In the genomic region with DNA sequence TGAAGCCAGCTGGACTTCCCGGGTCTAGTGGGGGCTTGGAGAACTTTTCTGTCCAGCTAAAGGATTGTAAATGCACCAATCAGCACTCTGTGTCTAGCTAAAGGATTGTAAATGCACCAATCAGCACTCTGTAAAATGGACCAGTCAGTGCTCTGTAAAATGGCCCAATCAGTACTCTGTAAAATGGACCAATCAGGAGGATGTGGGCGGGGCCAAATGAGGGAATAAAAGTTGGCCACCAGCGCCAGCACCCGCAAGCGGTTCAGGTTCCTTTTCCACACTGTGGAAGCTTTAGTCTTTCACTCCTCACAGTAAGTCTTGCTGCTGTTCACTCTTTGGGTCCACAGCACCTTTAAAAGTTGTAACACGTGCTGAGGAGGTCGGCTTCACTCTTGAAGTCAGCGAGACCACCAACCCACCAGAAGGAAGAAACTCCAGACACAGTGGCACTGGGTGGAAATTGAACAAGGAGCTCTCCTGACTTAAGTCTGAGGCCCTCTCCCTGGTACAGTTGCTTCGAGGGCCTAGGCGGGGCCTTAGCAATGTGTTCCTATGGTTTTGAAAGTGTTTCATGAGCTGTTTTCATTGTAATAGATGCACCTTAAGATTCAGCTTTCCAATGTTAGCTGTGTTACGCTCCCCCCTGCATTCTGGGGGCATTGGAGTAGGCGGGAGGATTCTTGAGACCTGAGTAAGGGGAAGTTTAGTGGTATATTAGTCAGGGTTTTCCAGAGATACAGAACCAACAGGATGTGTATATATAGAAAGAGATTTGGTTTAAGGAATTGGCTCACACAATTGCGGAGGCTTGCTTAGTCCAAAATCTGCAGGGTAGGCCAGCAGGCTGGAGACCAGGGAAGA, we compare ENCODE assay signal across 13 cellular contexts. TPM values are rescaled to one million over a fixed set of nuclear protein-coding genes. Genes with fewer than 3 reads are reported as not detected.
DNase-seq lines count a peak whose midpoint lies in the region; ATAC-seq and TF ChIP-seq lines count a peak whose summit lies in the region.
"Had no signal": no experiment of that assay in that cellular context is flagged by ENCODE, and none has a peak within 500 bp of the region (broad histone marks: within the 10 kb centered on the region; RNA-seq: fewer than 3 reads in every experiment).

No MANE protein-coding gene starts in this region.

- H3K36me3 Mint-ChIP-seq in naive thymus-derived CD8-positive, alpha-beta T cell: no peaks in the 10 kb centered on the region
- no peaks in the 10 kb centered on the region for H3K36me3 Mint-ChIP-seq in endothelial cell (ENCODE audit: low read depth, unreplicated experiment)

- H2AFZ ChIP-seq in fibroblast of lung (ENCODE audit: low read length): peak overlapping the region; percentile 55

- H3K27me3 ChIP-seq in fibroblast of lung (ENCODE audit: control insufficient read depth, insufficient read depth, low read length): no peaks in the 10 kb centered on the region
- no peaks in the 10 kb centered on the region for H3K27me3 ChIP-seq in skeletal muscle satellite cell (ENCODE audit: control insufficient read depth, insufficient read depth, low read length)

- ATAC-seq in HG02571 (IDR thresholded peaks at IDR 0.05; ENCODE audit: unreplicated experiment): no peak
- no peak for ATAC-seq in naive thymus-derived CD8-positive, alpha-beta T cell
- ATAC-seq: Right ventricle myocardium inferior had no signal

- peak overlapping the region; percentile 77 for H3K27ac ChIP-seq in fibroblast of lung (ENCODE audit: insufficient read depth, low read length)

- peak overlapping the region; percentile 45 for H3K4me2 ChIP-seq in fibroblast of lung (ENCODE audit: extremely low read depth, insufficient read depth, low read length)
- H3K4me2 ChIP-seq in skeletal muscle satellite cell (ENCODE audit: low read length): peak overlapping the region; percentile 52

- H3K9me3 ChIP-seq in fibroblast of lung (ENCODE audit: control insufficient read depth, insufficient read depth, low read depth, low read length) (no peaks in the 10 kb centered on the region), skeletal muscle satellite cell (replicated peaks; ENCODE audit: low read length) (no peaks in the 10 kb centered on the region)

- POLR2A ChIA-PET in naive thymus-derived CD8-positive, alpha-beta T cell (lab: Charles Lee): no interaction called here

- no peak overlapping the region for H3K27ac Mint-ChIP-seq in naive thymus-derived CD8-positive, alpha-beta T cell
- H3K27ac Mint-ChIP-seq in endothelial cell (ENCODE audit: unreplicated experiment): no peak overlapping the region

- no peak overlapping the region for H3K4me3 Mint-ChIP-seq in naive thymus-derived CD8-positive, alpha-beta T cell
- H3K4me3 Mint-ChIP-seq in endothelial cell (ENCODE audit: unreplicated experiment): no peak overlapping the region

- peaks cover 0 to 7% (median 0%) of the 10 kb centered on the region in 9 donors for H3K9me3 Mint-ChIP-seq in naive thymus-derived CD8-positive, alpha-beta T cell
- H3K9me3 Mint-ChIP-seq in endothelial cell (ENCODE audit: unreplicated experiment): no peaks in the 10 kb centered on the region

- H3K4me1 ChIP-seq in fibroblast of lung (ENCODE audit: control insufficient read depth, extremely low read depth, insufficient read depth, low read length): peaks cover 3% of the 10 kb centered on the region
- peaks cover 13% of the 10 kb centered on the region for H3K4me1 ChIP-seq in skeletal muscle satellite cell (ENCODE audit: control insufficient read depth, insufficient read depth, low read length)

- H3K4me1 Mint-ChIP-seq in naive thymus-derived CD8-positive, alpha-beta T cell: no peaks in the 10 kb centered on the region
- H3K4me1 Mint-ChIP-seq in endothelial cell (ENCODE audit: unreplicated experiment): no peaks in the 10 kb centered on the region

- H4K20me1 ChIP-seq in fibroblast of lung (ENCODE audit: control insufficient read depth, extremely low read depth, insufficient read depth, low read length): no peaks in the 10 kb centered on the region

- DNase-seq in H4 (ENCODE audit: low spot score) (peak; percentile 45), SW 1271 (lab: John Stamatoyannopoulos, UW) (peak; percentile 65 to 83), fibroblast of lung (ENCODE audit: low read depth in 2 of 2) (peak; percentile 79 to 99), NCI-H2107 (lab: John Stamatoyannopoulos, UW) (no peak), endothelial cell (ENCODE audit: low spot score) (no peak)
- no peak for DNase-seq in naive thymus-derived CD8-positive, alpha-beta T cell
- DNase-seq: activated T-cell treated with anti-CD3 and anti-CD28 coated beads, Interleukin-2, amount 50 U/mL, for 1 hour; Karpas-422; occipital lobe; stimulated activated naive CD4-positive, alpha-beta T cell had no signal

- peaks cover 0 to 5% (median 2%) of the 10 kb centered on the region in 5 donors for H3K27me3 Mint-ChIP-seq in naive thymus-derived CD8-positive, alpha-beta T cell
- peaks cover 5% of the 10 kb centered on the region for H3K27me3 Mint-ChIP-seq in endothelial cell (ENCODE audit: unreplicated experiment)

- TF ChIP-seq CTCF in fibroblast of lung (conservative IDR thresholded peaks at IDR 0.05 in 1 of 2, IDR thresholded peaks at IDR 0.05 in 1 of 2; ENCODE audit: low read depth in 1 of 2, low read length in 2 of 2) (no peak), endothelial cell (IDR thresholded peaks at IDR 0.05; ENCODE audit: unreplicated experiment) (no peak)

- H3K36me3 ChIP-seq in fibroblast of lung (ENCODE audit: control insufficient read depth, insufficient read depth, low read length): no peaks in the 10 kb centered on the region
- no peaks in the 10 kb centered on the region for H3K36me3 ChIP-seq in skeletal muscle satellite cell (ENCODE audit: insufficient read depth, low read length)

- H3K9ac ChIP-seq in fibroblast of lung (ENCODE audit: insufficient read depth, low read length) (no peak overlapping the region), skeletal muscle satellite cell (ENCODE audit: low read depth, low read length) (peak overlapping the region; percentile 74)

- H3K4me3 ChIP-seq in fibroblast of lung (replicated peaks in 1 of 4; ENCODE audit: control extremely low read depth in 1 of 4, insufficient read depth in 1 of 4, low read depth in 3 of 4, low read length in 4 of 4): no peak overlapping the region
- peak overlapping the region; percentile 23 for H3K4me3 ChIP-seq in skeletal muscle satellite cell (ENCODE audit: low read length)

- no peaks in the 10 kb centered on the region for H3K79me2 ChIP-seq in fibroblast of lung (ENCODE audit: control insufficient read depth, insufficient read depth, low read length)

RNA-seq across cellular contexts. Expression of gene MYO10, which starts 21.4 kb away (rescaled TPM):
- total RNA-seq in H4 (2014; rRNA removed; shearing (Covaris generic)): 28.7 and 34.7 TPM in 2 replicates
- total RNA-seq in fibroblast of lung (82.2 and 95.5 TPM in 2 replicates), endothelial cell (ENCODE audit: unreplicated experiment) (132 TPM)
- polyA plus RNA-seq in fibroblast of lung: 16.6 and 17.3 TPM in 2 replicates
- polyA plus RNA-seq in fibroblast of lung (2012): 39.0 and 48.3 TPM in 2 replicates
- polyA minus RNA-seq in fibroblast of lung (ENCODE audit: low replicate concordance): 88.4 and 89.4 TPM in 2 replicates
- total RNA-seq in skeletal muscle satellite cell (2012; rRNA removed): 6.8 and 9.4 TPM in 2 replicates
- total RNA-seq in naive thymus-derived CD8-positive, alpha-beta T cell: not detected
- under 1 TPM in 2 of 3 donors, not detected in 1; 0.02 to 0.07 TPM for polyA plus RNA-seq in naive thymus-derived CD8-positive, alpha-beta T cell

Comparison
In these comparisons a context has a peak if more than half of its experiments do, and no peak if none do; other contexts are left out.
1. DNase-seq: peak in H4 (single experiment), SW 1271 (2 of 2) and fibroblast of lung (2 of 2); none in NCI-H2107 (single experiment), naive thymus-derived CD8-positive, alpha-beta T cell (0 of 10) and endothelial cell (single experiment).
2. RNA of gene MYO10, which starts 21.4 kb away (total RNA-seq): 132 TPM in endothelial cell (single experiment), 82.2 to 95.5 TPM in fibroblast of lung and 28.7 to 34.7 TPM in H4; not detected in naive thymus-derived CD8-positive, alpha-beta T cell; every median in the first group is over 10 times any median in the second.